Comparison of ENCODE assay signal across 1 cellular context in genomic region chr17:46785696-46786095, GRCh38.
TF ChIP-seq lines count a peak whose summit lies in the region.

No MANE protein-coding gene starts in this region.

TF ChIP-seq in WTC11, 78 proteins besides CTCF, POLR2A, EP300 and RAD21 (continued from another document):
- TF ChIP-seq ZBTB43 (CRISPR knock-in tag; IDR thresholded peaks at IDR 0.05) (no peak), NR3C1 (CRISPR knock-in tag; conservative IDR thresholded peaks at IDR 0.05; ENCODE audit: low read depth) (no peak), ZNF317 (CRISPR knock-in tag; IDR thresholded peaks at IDR 0.05; ENCODE audit: borderline replicate concordance, low read depth) (no peak), JUN (CRISPR knock-in tag; IDR thresholded peaks at IDR 0.05) (no peak)
TF ChIP-seq in WTC11: peak in this region for 0.
